27 cellular contexts compared by ENCODE assay signal in the genomic region with DNA sequence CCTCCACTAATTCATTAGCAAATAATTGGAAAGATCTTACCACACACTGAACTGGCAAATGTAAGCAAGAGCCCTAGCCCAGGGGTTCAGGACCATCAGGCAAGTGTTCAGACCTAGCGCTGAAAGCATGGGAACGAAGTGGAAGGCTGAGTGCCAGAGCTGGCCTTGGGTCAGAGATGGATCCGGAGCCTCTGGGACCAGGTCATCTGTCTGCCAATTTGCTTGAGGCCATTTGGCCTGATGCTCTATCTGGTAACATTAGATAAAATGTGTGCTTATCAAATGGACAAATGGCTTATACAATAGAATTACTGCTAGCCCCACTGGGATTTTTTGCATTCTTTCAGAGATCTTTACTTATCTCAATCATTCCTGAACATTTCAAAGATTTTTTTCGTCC. TPM values are rescaled to one million over a fixed set of nuclear protein-coding genes. Genes with fewer than 3 reads are reported as not detected.
"Had no signal": no experiment of that assay in that cellular context is flagged by ENCODE, and none has a peak within 500 bp of the region (broad histone marks: within the 10 kb centered on the region; RNA-seq: fewer than 3 reads in every experiment).

No MANE protein-coding gene starts in this region.

- DNase-seq: activated CD4-positive, alpha-beta memory T cell treated with anti-CD3 and anti-CD28 coated beads for 36 hours; activated CD4-positive, alpha-beta T cell treated with anti-CD3 and anti-CD28 coated beads, Interleukin-2, amount 10 ng/mL, durations not matched to agents 7 days and 5 days; activated CD4-positive, CD25-positive, alpha-beta regulatory T cell; activated CD8-positive, alpha-beta memory T cell treated with anti-CD3 and anti-CD28 coated beads for 24 hours; activated effector memory CD4-positive, alpha-beta T cell treated with anti-CD3 and anti-CD28 coated beads, Interleukin-2, amount 50 U/mL, for 16 hours; activated naive CD4-positive, alpha-beta T cell treated with Interleukin-2 at 50 U/mL for 16 hours; activated naive CD8-positive, alpha-beta T cell treated with anti-CD3 and anti-CD28 coated beads, Interleukin-2, amount 50 U/mL, for 24 hours; activated T-cell treated with anti-CD3 and anti-CD28 coated beads, Interleukin-2, amount 50 U/mL, for 4 hours; amniotic stem cell; body of pancreas; Karpas-422; NCI-H146; NCI-H187 treated with DMSO at 0.1 percent for 48 hours; NCI-H2081 treated with DMSO at 0.1 percent for 48 hours; NCI-H2227 treated with DMSO at 0.1 percent for 48 hours; NCI-H526 treated with DMSO at 0.1 percent for 48 hours; NCI-H82; NK-92 treated with Interleukin-12 subunit alpha and Interleukin-12 subunit beta, amount 100 ng/mL, for 24 hours; PC-3; SIG-M5; T-helper 1 cell had no signal

- H3K27ac ChIP-seq: ascending aorta, body of pancreas, VCaP had no signal

- H3K36me3 ChIP-seq: ascending aorta had no signal

- H3K27me3 ChIP-seq: ascending aorta, body of pancreas had no signal

- H3K4me3 ChIP-seq: ascending aorta, body of pancreas, K562 had no signal

- H3K9me3 ChIP-seq: ascending aorta, body of pancreas had no signal

- H3K4me1 ChIP-seq: ascending aorta had no signal

- ATAC-seq: activated naive CD4-positive, alpha-beta T cell treated with anti-CD3 and anti-CD28 coated beads, Interleukin-2, amount 50 U/mL, for 72 hours; activated naive CD8-positive, alpha-beta T cell treated with anti-CD3 and anti-CD28 coated beads, Interleukin-2, amount 50 U/mL, for 24 hours; activated T-cell treated with anti-CD3 and anti-CD28 coated beads, Interleukin-2, amount 50 U/mL, for 4 hours; body of pancreas; K562; PC-3 had no signal

RNA-seq across cellular contexts. Expression of a gene that starts 1.4 kb away (rescaled TPM):
- total RNA-seq: activated CD4-positive, alpha-beta memory T cell treated with anti-CD3 and anti-CD28 coated beads for 36 hours; activated CD4-positive, alpha-beta T cell treated with anti-CD3 and anti-CD28 coated beads, Interleukin-2, amount 10 ng/mL, durations not matched to agents 7 days and 5 days; activated naive CD4-positive, alpha-beta T cell treated with anti-CD3 and anti-CD28 coated beads, Interleukin-2, amount 50 U/mL, for 72 hours; activated T-cell treated with anti-CD3 and anti-CD28 coated beads, Interleukin-2, amount 50 U/mL, for 4 hours; ascending aorta; bronchial epithelial cell; K562; PC-3; T-helper 2 cell treated with Interferon-gamma antibody and Interleukin-4, amounts not matched to agents 100 ng/mL and 5 ng/mL, for 36 hours had no signal
